In genomic region chr3:141368925-141369794, GRCh38 we compare ENCODE assay signal across 8 cellular contexts. TPM values are rescaled to one million over a fixed set of nuclear protein-coding genes. Genes with fewer than 3 reads are reported as not detected.
DNase-seq lines count a peak whose midpoint lies in the region; ATAC-seq, FAIRE-seq and TF ChIP-seq lines count a peak whose summit lies in the region.

No MANE protein-coding gene starts in this region.

- peaks cover 5 to 11% (median 8%) of the 10 kb centered on the region in 4 donors for H3K4me1 Mint-ChIP-seq in CD4-positive, alpha-beta memory T cell
- H3K4me1 Mint-ChIP-seq in endodermal cell = peaks cover 41% of the 10 kb centered on the region

- no peaks in the 10 kb centered on the region for H3K9me3 ChIP-seq in CD4-positive, alpha-beta memory T cell (ENCODE audit: control insufficient read depth in 1 of 2, low read length in 2 of 2)
- no peaks in the 10 kb centered on the region for H3K9me3 ChIP-seq in Panc1 (ENCODE audit: control insufficient read depth, insufficient read depth, low read depth, low read length)
- H3K9me3 ChIP-seq in endodermal cell (ENCODE audit: control insufficient read depth, low read length) = no peaks in the 10 kb centered on the region
- no peaks in the 10 kb centered on the region for H3K9me3 ChIP-seq in pancreas

- TF ChIP-seq CTCF in Panc1 (IDR thresholded peaks at IDR 0.05) = no peak
- no peak for TF ChIP-seq CTCF in endodermal cell (conservative IDR thresholded peaks at IDR 0.05)
- TF ChIP-seq CTCF in pancreas (IDR thresholded peaks at IDR 0.05) = no peak
- TF ChIP-seq CTCF in lower leg skin (IDR thresholded peaks at IDR 0.05) = no peak

- in situ Hi-C loops in Panc1 (cut with HindIII; ENCODE audit: low pct_unique_long_range_greater_than_20kb, low sequenced_read_pairs) = no loop called here

- no TSS peak for BruUV-seq in Panc1 (replicated peaks; lab: Mats Ljungman, UMichigan)

- 85 to 86% methylated on average over 13 to 15 of the region's 15 CpGs for WGBS in endodermal cell (ENCODE audit: insufficient coverage in 1 of 2, insufficient read length in 1 of 2), 2 experiments
- 68 to 71% methylated on average over 15 of the region's 15 CpGs for WGBS in pancreas, 2 donors
- 77 to 82% methylated on average over 15 of the region's 15 CpGs for WGBS in lower leg skin, 2 donors

- H3K36me3 Mint-ChIP-seq in CD4-positive, alpha-beta memory T cell = no peaks in the 10 kb centered on the region
- no peaks in the 10 kb centered on the region for H3K36me3 Mint-ChIP-seq in endodermal cell (ENCODE audit: low read depth)

- H3K27ac Mint-ChIP-seq in CD4-positive, alpha-beta memory T cell = peak overlapping the region in 4 of 7 donors; percentile 23 to 56 (median 44)
- H3K27ac Mint-ChIP-seq in endodermal cell = peak overlapping the region; percentile 96

- FAIRE-seq in pancreas (lab: Jason Lieb, UNC) = no peak

- CTCF ChIA-PET in CD4-positive, alpha-beta memory T cell (lab: Charles Lee; ENCODE audit: partially characterized antibody) = interaction anchor here (0.6 to 5.1 kb wide), 22 partner anchors 9 to 114 kb away, joined by 3 to 79 read pairs (median 6); no protein-coding TSS in a partner anchor
- CTCF ChIA-PET in Panc1 (lab: Charles Lee) = no interaction called here

- H3K27me3 Mint-ChIP-seq in CD4-positive, alpha-beta memory T cell = no peaks in the 10 kb centered on the region
- peaks cover 4% of the 10 kb centered on the region for H3K27me3 Mint-ChIP-seq in endodermal cell (ENCODE audit: insufficient read depth)

- peaks cover 0 to 2% (median 0%) of the 10 kb centered on the region in 8 donors for H3K9me3 Mint-ChIP-seq in CD4-positive, alpha-beta memory T cell
- peaks cover 4% of the 10 kb centered on the region for H3K9me3 Mint-ChIP-seq in endodermal cell

- H3K27me3 ChIP-seq in CD4-positive, alpha-beta memory T cell (ENCODE audit: insufficient read depth, low read length) = no peaks in the 10 kb centered on the region
- H3K27me3 ChIP-seq in Panc1 (ENCODE audit: control insufficient read depth, insufficient read depth, low read length) (no peaks in the 10 kb centered on the region), endodermal cell (ENCODE audit: control insufficient read depth, insufficient read depth, low read length, poor library complexity, severe bottlenecking) (no peaks in the 10 kb centered on the region), pancreas (no peaks in the 10 kb centered on the region)

- no peak overlapping the region for H3K4me3 ChIP-seq in CD4-positive, alpha-beta memory T cell (ENCODE audit: low read length in 2 of 2)
- H3K4me3 ChIP-seq in Panc1 (ENCODE audit: low read depth in 2 of 2, low read length in 2 of 2) (0 out of 4 replicates have a peak overlapping the region, but pooled peaks of 1 of the 2 experiments have one; percentile 2), endodermal cell (ENCODE audit: low read length) (peak overlapping the region; percentile 26), pancreas (peak overlapping the region in 2 of 4 donors; percentile 10 to 25), lower leg skin (ENCODE audit: low read depth, poor library complexity, severe bottlenecking) (no peak overlapping the region)

- no peak for TF ChIP-seq POLR2A in lower leg skin (IDR thresholded peaks at IDR 0.05)

- no peaks in the 10 kb centered on the region for H3K36me3 ChIP-seq in CD4-positive, alpha-beta memory T cell (ENCODE audit: insufficient read depth, low read length)
- H3K36me3 ChIP-seq in Panc1 (ENCODE audit: control insufficient read depth, insufficient read depth, low read length) (no peaks in the 10 kb centered on the region), endodermal cell (ENCODE audit: control insufficient read depth, insufficient read depth, low read length) (no peaks in the 10 kb centered on the region), pancreas (no peaks in the 10 kb centered on the region)

- DNase-seq in CD4-positive, alpha-beta memory T cell = no peak
- DNase-seq in Panc1 (ENCODE audit: low read depth, low spot score) (no peak), endodermal cell (no peak), pancreas (no peak), lower leg skin (ENCODE audit: low spot score in 2 of 2) (no peak), head of caudate nucleus (no peak)
- no peak for DNase-seq in activated naive CD4-positive, alpha-beta T cell treated with Interleukin-2 at 50 U/mL for 16 hours
- DNase-seq in stimulated activated CD4-positive, alpha-beta T cell treated with anti-CD3 and anti-CD28 coated beads, Interleukin-4, amount 100 ng/mL, for 1 hour = no peak

- POLR2A ChIA-PET in CD4-positive, alpha-beta memory T cell (lab: Charles Lee; ENCODE audit: partially characterized antibody) = interaction anchor here (0.6 to 3.3 kb wide), 11 partner anchors 10 to 373 kb away, joined by 3 to 9 read pairs (median 6); partner anchors contain the start of gene PXYLP1
- POLR2A ChIA-PET in Panc1 (lab: Charles Lee) = interaction anchor here (0.7 kb wide), 1 partner anchor 35 kb away, joined by 3 read pairs; no protein-coding TSS in a partner anchor

- intact Hi-C loops in CD4-positive, alpha-beta memory T cell (cut with micrococcal nuclease) = no loop called here
- intact Hi-C loops in Panc1 (cut with micrococcal nuclease; ENCODE audit: unreplicated experiment) (no loop called here), pancreas (cut with DNase I) (loop anchor here in 1 of 3 donors (10.0 kb wide), 2 partner anchors 46 to 76 kb away; no protein-coding TSS in a partner anchor), lower leg skin (cut with DNase I; ENCODE audit: low total_unique reads) (no loop called here), head of caudate nucleus (cut with DNase I) (loop anchor here (5.0 to 10.0 kb wide), 2 partner anchors 43 to 54 kb away; no protein-coding TSS in a partner anchor)

- peak overlapping the region; percentile 36 for H3K9ac ChIP-seq in endodermal cell (ENCODE audit: extremely low read depth, low read length, poor library complexity, severe bottlenecking)

- no peaks in the 10 kb centered on the region for H3K4me1 ChIP-seq in CD4-positive, alpha-beta memory T cell (ENCODE audit: insufficient read depth, low read length)
- H3K4me1 ChIP-seq in Panc1 (ENCODE audit: control insufficient read depth, insufficient read depth, low read length) = peaks cover 40% of the 10 kb centered on the region
- peaks cover 2% of the 10 kb centered on the region for H3K4me1 ChIP-seq in endodermal cell (ENCODE audit: control insufficient read depth, insufficient read depth, low read length)
- peaks cover 5 to 26% (median 13%) of the 10 kb centered on the region in 3 donors for H3K4me1 ChIP-seq in pancreas

- no peak for ATAC-seq in Panc1
- ATAC-seq in pancreas = no peak

- H3K27ac ChIP-seq in CD4-positive, alpha-beta memory T cell (ENCODE audit: low read depth, low read length) = no peak overlapping the region
- peak overlapping the region; percentile 94 for H3K27ac ChIP-seq in Panc1 (ENCODE audit: low read length)
- H3K27ac ChIP-seq in endodermal cell (ENCODE audit: low read depth, low read length) = peak overlapping the region; percentile 97
- peak overlapping the region; percentile 77 to 88 (median 86) for H3K27ac ChIP-seq in pancreas

- no peak overlapping the region for H3K4me3 Mint-ChIP-seq in CD4-positive, alpha-beta memory T cell
- no peak overlapping the region for H3K4me3 Mint-ChIP-seq in endodermal cell

RNA-seq across cellular contexts. Expression of gene ZBTB38, which starts 0.9 kb away (rescaled TPM):
- 10 to 100 TPM; 86.6 to 87.8 TPM for total RNA-seq in CD4-positive, alpha-beta memory T cell
- polyA plus RNA-seq in CD4-positive, alpha-beta memory T cell = 100 to 1,000 TPM in 1 of 2 donors, 10 to 100 TPM in 1; 44.1 to 103 TPM
- total RNA-seq in Panc1 (2021; ENCODE audit: unreplicated experiment) (46.7 TPM), endodermal cell (10 to 100 TPM; 27.3 to 28.2 TPM), pancreas (10 to 100 TPM; 29.4 to 46.8 (median 31.7) TPM), lower leg skin (100 to 1,000 TPM in 1 of 4 donors, 10 to 100 TPM in 3; 46.8 to 104 (median 72.6) TPM)
- polyA plus RNA-seq in Panc1 (2012; ENCODE audit: insufficient read length) = 34.0 TPM
- 19.0 TPM for polyA plus RNA-seq in endodermal cell (2013, experiment 1 of 2)
- 17.6 TPM for polyA plus RNA-seq in endodermal cell (2013, experiment 2 of 2)
- polyA plus RNA-seq in pancreas = 10 to 100 TPM in 1 of 2 donors, 1 to 10 TPM in 1; 5.7 to 11.2 TPM
